In the genomic region with DNA sequence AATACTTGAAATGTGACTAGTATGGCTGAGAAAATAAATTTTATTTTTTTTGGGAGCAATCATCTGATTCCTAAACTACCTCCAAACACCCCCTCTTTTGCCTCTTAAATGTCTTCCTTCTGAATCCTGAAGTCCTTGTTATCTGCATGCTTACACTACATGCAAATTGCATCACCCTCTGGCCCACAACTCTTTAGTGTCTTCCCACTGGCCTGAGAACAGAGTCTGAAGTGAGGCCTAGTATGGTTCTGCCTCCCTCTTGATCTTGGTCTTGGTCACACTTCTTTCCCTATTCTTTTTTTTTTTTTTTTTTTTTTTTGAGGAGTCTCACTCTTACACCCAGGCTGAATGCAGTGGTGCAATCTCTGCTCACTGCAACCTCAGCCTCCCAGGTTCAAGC, we compare ENCODE assay signal across 28 cellular contexts. TPM values are rescaled to one million over a fixed set of nuclear protein-coding genes. Genes with fewer than 3 reads are reported as not detected.
DNase-seq lines count a peak whose midpoint lies in the region; ATAC-seq and TF ChIP-seq lines count a peak whose summit lies in the region.
"Had no signal": no experiment of that assay in that cellular context is flagged by ENCODE, and none has a peak within 500 bp of the region (broad histone marks: within the 10 kb centered on the region; RNA-seq: fewer than 3 reads in every experiment).

No MANE protein-coding gene starts in this region.

- CTCF ChIA-PET in GM10248 (lab: Yijun Ruan, JAX): interaction anchor here (1.4 kb wide), 1 partner anchor 12 kb away, joined by 3 read pairs; no protein-coding TSS in a partner anchor

- peaks cover 20% of the 10 kb centered on the region for H3K4me1 Mint-ChIP-seq in stimulated activated naive CD8-positive, alpha-beta T cell treated with anti-CD3 and anti-CD28 coated beads, Interleukin-15, amount 100 ng/mL, for 72 hours
- no peaks in the 10 kb centered on the region for H3K4me1 Mint-ChIP-seq in endodermal cell

- no peak overlapping the region for H3K4me3 Mint-ChIP-seq in stimulated activated naive CD8-positive, alpha-beta T cell treated with anti-CD3 and anti-CD28 coated beads, Interleukin-15, amount 100 ng/mL, for 72 hours
- H3K4me3 Mint-ChIP-seq in endodermal cell: no peak overlapping the region
- H3K4me3 Mint-ChIP-seq: CD14-positive monocyte; CD4-positive, alpha-beta memory T cell; CD8-positive, alpha-beta memory T cell had no signal

- no peaks in the 10 kb centered on the region for H3K27me3 Mint-ChIP-seq in stimulated activated naive CD8-positive, alpha-beta T cell treated with anti-CD3 and anti-CD28 coated beads, Interleukin-15, amount 100 ng/mL, for 72 hours
- H3K27me3 Mint-ChIP-seq in endodermal cell (ENCODE audit: insufficient read depth): no peaks in the 10 kb centered on the region
- H3K27me3 Mint-ChIP-seq: CD4-positive, alpha-beta memory T cell; CD4-positive, CD25-positive, alpha-beta regulatory T cell had no signal

- no peaks in the 10 kb centered on the region for H3K4me1 ChIP-seq in endodermal cell (ENCODE audit: control insufficient read depth, insufficient read depth, low read length)
- H3K4me1 ChIP-seq: BE2C had no signal

- POLR2A ChIA-PET in GM10248 (lab: Yijun Ruan, JAX): no interaction called here

- peak overlapping the region; percentile 3 to 34 for H3K27ac Mint-ChIP-seq in stimulated activated naive CD8-positive, alpha-beta T cell treated with anti-CD3 and anti-CD28 coated beads, Interleukin-15, amount 100 ng/mL, for 72 hours
- no peak overlapping the region for H3K27ac Mint-ChIP-seq in endodermal cell
- H3K27ac Mint-ChIP-seq: CD4-positive, alpha-beta memory T cell; CD4-positive, CD25-positive, alpha-beta regulatory T cell had no signal

- H3K27ac ChIP-seq in endodermal cell (ENCODE audit: low read depth, low read length): no peak overlapping the region
- H3K27ac ChIP-seq: BLaER1 had no signal

- no peak for DNase-seq in stimulated activated naive CD8-positive, alpha-beta T cell treated with anti-CD3 and anti-CD28 coated beads, Interleukin-15, amount 100 ng/mL, for 72 hours
- no peak for DNase-seq in stimulated activated naive CD8-positive, alpha-beta T cell treated with anti-CD3 and anti-CD28 coated beads, Interleukin-15, Interleukin-2, amounts not matched to agents 100 U/mL and 50 U/mL, for 24 hours
- DNase-seq in amniotic epithelial cell (ENCODE audit: low read depth): peak; percentile 6
- no peak for DNase-seq in endodermal cell
- no peak for DNase-seq in GM10248 (ENCODE audit: extremely low spot score)
- DNase-seq: 8988T; ACHN; BE2C; C1 segment of cervical spinal cord; CD4-positive, alpha-beta memory T cell; CD4-positive, CD25-positive, alpha-beta regulatory T cell; CD8-positive, alpha-beta memory T cell; COR-L47; DMS 273 treated with DMSO at 0.1 percent for 48 hours; DMS153; DMS53; DMS79; DND-41; EL; GDM1 had no signal

- no peak for ATAC-seq in stimulated activated naive CD8-positive, alpha-beta T cell treated with anti-CD3 and anti-CD28 coated beads, Interleukin-15, amount 100 ng/mL, for 72 hours
- ATAC-seq in stimulated activated naive CD8-positive, alpha-beta T cell treated with anti-CD3 and anti-CD28 coated beads, Interleukin-15, Interleukin-2, amounts not matched to agents 100 U/mL and 50 U/mL, for 24 hours: no peak
- ATAC-seq in HG02588 (IDR thresholded peaks at IDR 0.05; ENCODE audit: unreplicated experiment) (no peak), HG03571 (IDR thresholded peaks at IDR 0.05; ENCODE audit: unreplicated experiment) (no peak)

- no peaks in the 10 kb centered on the region for H3K27me3 ChIP-seq in endodermal cell (ENCODE audit: control insufficient read depth, insufficient read depth, low read length, poor library complexity, severe bottlenecking)
- H3K27me3 ChIP-seq: BE2C, BLaER1 had no signal

- peak overlapping the region; percentile 47 for H3K4me3 ChIP-seq in endodermal cell (ENCODE audit: low read length)
- H3K4me3 ChIP-seq: BLaER1 had no signal

- H3K9me3 ChIP-seq in endodermal cell (ENCODE audit: control insufficient read depth, low read length): peaks cover 53% of the 10 kb centered on the region
- H3K9me3 ChIP-seq: BE2C had no signal

- H3K9ac ChIP-seq in endodermal cell (ENCODE audit: extremely low read depth, low read length, poor library complexity, severe bottlenecking): no peak overlapping the region
- H3K9ac ChIP-seq: BLaER1 had no signal

- no peak for TF ChIP-seq CTCF in endodermal cell (conservative IDR thresholded peaks at IDR 0.05)
- no peak for TF ChIP-seq CTCF in GM10248 (IDR thresholded peaks at IDR 0.05; ENCODE audit: control extremely low read depth, extremely low read depth, low read depth, missing control alignments)

- peaks cover 11% of the 10 kb centered on the region for H3K36me3 ChIP-seq in endodermal cell (ENCODE audit: control insufficient read depth, insufficient read depth, low read length)
- H3K36me3 ChIP-seq: BE2C had no signal

- peaks cover 70% of the 10 kb centered on the region for H3K36me3 Mint-ChIP-seq in endodermal cell (ENCODE audit: low read depth)

- H3K9me3 Mint-ChIP-seq in stimulated activated naive CD8-positive, alpha-beta T cell treated with anti-CD3 and anti-CD28 coated beads, Interleukin-15, amount 100 ng/mL, for 72 hours: no peaks in the 10 kb centered on the region
- H3K9me3 Mint-ChIP-seq in endodermal cell: peaks cover 86% of the 10 kb centered on the region
- H3K9me3 Mint-ChIP-seq: CD4-positive, alpha-beta memory T cell had no signal

RNA-seq across cellular contexts. Expression of gene ZNF558, which starts 4.8 kb away (rescaled TPM):
- total RNA-seq in endodermal cell: 10 to 100 TPM in 1 of 2 donors, 1 to 10 TPM in 1; 8.1 to 18.9 TPM
- polyA plus RNA-seq in endodermal cell (2013, experiment 1 of 2): 23.9 TPM
- polyA plus RNA-seq in endodermal cell (2013, experiment 2 of 2): 19.5 TPM

RNA-seq across cellular contexts. Expression of gene MBD3L1, which starts 4.9 kb away (rescaled TPM):
- total RNA-seq in endodermal cell: not detected
- not detected for polyA plus RNA-seq in endodermal cell (2013, experiment 1 of 2)
- polyA plus RNA-seq in endodermal cell (2013, experiment 2 of 2): not detected
- total RNA-seq: A673; CD4-positive, alpha-beta memory T cell; CD4-positive, CD25-positive, alpha-beta regulatory T cell; CD8-positive, alpha-beta memory T cell; Daoy; G401 had no signal
- polyA plus RNA-seq: AG04450; CD14-positive monocyte; CD4-positive, alpha-beta memory T cell; CD4-positive, CD25-positive, alpha-beta regulatory T cell; CD8-positive, alpha-beta memory T cell had no signal
